In the genomic region with DNA sequence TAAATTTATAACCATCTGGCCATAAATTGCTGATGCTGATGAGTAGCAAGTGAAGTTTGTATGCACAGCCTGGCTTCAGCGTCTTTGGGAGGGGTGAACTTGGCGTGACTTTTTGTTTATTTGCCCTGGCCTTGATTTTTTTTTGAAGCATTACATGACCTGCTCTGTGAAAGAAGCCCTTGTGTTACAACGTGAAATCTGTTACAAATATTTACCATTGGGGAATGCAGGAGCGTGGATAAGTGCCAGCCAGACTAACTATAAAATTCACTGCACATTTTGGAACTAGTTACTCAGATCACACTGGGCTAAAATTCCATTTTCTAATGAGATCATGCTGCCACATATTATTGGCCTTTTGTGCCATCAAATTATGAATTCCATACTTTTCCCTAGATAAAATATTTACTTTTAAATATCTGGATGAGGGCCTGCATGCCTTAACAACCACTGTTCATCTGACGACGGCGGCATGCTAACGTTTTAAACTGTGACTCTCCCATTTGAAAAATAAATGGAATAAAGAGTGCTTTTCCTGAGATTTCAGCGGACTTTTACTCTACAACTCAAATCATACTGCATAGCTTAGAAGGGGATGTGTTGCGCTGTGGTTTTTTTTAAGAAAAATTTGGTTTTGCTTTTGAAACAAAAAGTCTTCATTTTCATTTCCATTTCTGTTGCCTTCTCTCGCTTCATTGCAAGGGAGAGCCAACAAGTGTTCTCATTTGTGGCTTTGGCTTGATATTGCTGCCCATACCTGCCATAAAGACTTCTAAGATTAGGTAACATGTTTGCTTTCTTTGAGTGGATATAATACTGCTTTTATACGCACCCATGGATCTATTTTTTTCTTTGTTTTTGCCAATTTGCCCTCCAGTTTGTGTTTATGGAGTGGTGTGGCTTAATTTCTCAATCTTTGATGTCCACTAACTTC, we compare ENCODE assay signal across 12 cellular contexts.
DNase-seq lines count a peak whose midpoint lies in the region; TF ChIP-seq lines count a peak whose summit lies in the region.
"Had no signal": no experiment of that assay in that cellular context is flagged by ENCODE, and none has a peak within 500 bp of the region (broad histone marks: within the 10 kb centered on the region; RNA-seq: fewer than 3 reads in every experiment).

No MANE protein-coding gene starts in this region.

- intact Hi-C loops in stomach (cut with DNase I; ENCODE audit: low total_unique reads) = no loop called here

- no peak for TF ChIP-seq CTCF in fibroblast of pulmonary artery (IDR thresholded peaks at IDR 0.05; ENCODE audit: low read length, missing control alignments)
- TF ChIP-seq CTCF in stomach (IDR thresholded peaks at IDR 0.05) = no peak

- no peak for TF ChIP-seq EP300 in stomach (IDR thresholded peaks at IDR 0.05)

- H3K4me1 ChIP-seq in stomach = peaks cover 0 to 16% (median 7%) of the 10 kb centered on the region in 4 donors
- H3K4me1 ChIP-seq in Karpas-422 (ENCODE audit: low read length) = no peaks in the 10 kb centered on the region

- DNase-seq in NCI-H1417 (lab: John Stamatoyannopoulos, UW) = peak in 2 of 3 experiments; percentile 19 to 31
- no peak for DNase-seq in NCI-H1417 treated with DMSO at 0.1 percent for 48 hours (lab: John Stamatoyannopoulos, UW)
- peak; percentile 6 for DNase-seq in NCI-H774 (lab: John Stamatoyannopoulos, UW)
- DNase-seq in fibroblast of pulmonary artery (ENCODE audit: low read depth) = peak; percentile 16
- DNase-seq in stomach = peak; percentile 28
- no peak for DNase-seq in NCI-H2029 (lab: John Stamatoyannopoulos, UW)
- no peak for DNase-seq in Karpas-422
- DNase-seq in putamen (ENCODE audit: low spot score) = no peak
- DNase-seq: activated effector memory CD4-positive, alpha-beta T cell treated with anti-CD3 and anti-CD28 coated beads, Interleukin-2, amount 50 U/mL, for 16 hours; Kasumi-1; stimulated activated CD4-positive, alpha-beta T cell treated with anti-CD3 and anti-CD28 coated beads, Interleukin-4, amount 100 ng/mL, for 4 hours had no signal

- H3K4me3 ChIP-seq in fibroblast of pulmonary artery (replicated peaks; ENCODE audit: low read depth, low read length) (no peak overlapping the region), stomach (no peak overlapping the region), Karpas-422 (ENCODE audit: low read length) (no peak overlapping the region)

- no peaks in the 10 kb centered on the region for H3K27me3 ChIP-seq in stomach
- no peaks in the 10 kb centered on the region for H3K27me3 ChIP-seq in Karpas-422 (ENCODE audit: low read length)
- H3K27me3 ChIP-seq: tibial nerve had no signal

- no peak overlapping the region for H3K9ac ChIP-seq in Karpas-422 (ENCODE audit: low read length)

- no peaks in the 10 kb centered on the region for H3K9me2 ChIP-seq in Karpas-422 (replicated peaks; ENCODE audit: insufficient read depth, low read length)

- H3K36me3 ChIP-seq in stomach (no peaks in the 10 kb centered on the region), Karpas-422 (ENCODE audit: insufficient read depth, low read length) (no peaks in the 10 kb centered on the region)
- H3K36me3 ChIP-seq: tibial nerve had no signal

- no peaks in the 10 kb centered on the region for H3K79me2 ChIP-seq in Karpas-422 (ENCODE audit: low read length)

- H3K9me3 ChIP-seq in stomach (no peaks in the 10 kb centered on the region), Karpas-422 (ENCODE audit: low read length) (peaks cover 23% of the 10 kb centered on the region; the same call in 1 of the 2 replicates)
- H3K9me3 ChIP-seq: tibial nerve had no signal

- peak overlapping the region in 1 of 5 donors; percentile 43 for H3K27ac ChIP-seq in stomach
- H3K27ac ChIP-seq in Karpas-422 (ENCODE audit: low read length) = no peak overlapping the region
- H3K27ac ChIP-seq: tibial nerve had no signal

- H2AFZ ChIP-seq in Karpas-422 (ENCODE audit: low read length) = no peak overlapping the region

- TF ChIP-seq POLR2A in stomach (IDR thresholded peaks at IDR 0.05) = no peak

- H3K4me2 ChIP-seq in Karpas-422 (ENCODE audit: low read depth, low read length, poor library complexity, severe bottlenecking) = no peak overlapping the region

- no peaks in the 10 kb centered on the region for H4K20me1 ChIP-seq in Karpas-422 (ENCODE audit: insufficient read depth, low read depth, low read length)

- 26 to 45% (median 36%) methylated on average over 12 of the region's 12 CpGs for WGBS in stomach, 5 donors

Comparison
In these comparisons a context has a peak if more than half of its experiments do, and no peak if none do; other contexts are left out.
1. DNase-seq: peak in NCI-H1417 (2 of 3), NCI-H774 (single experiment), fibroblast of pulmonary artery (single experiment) and stomach (single experiment); none in NCI-H1417 treated with DMSO at 0.1 percent for 48 hours (single experiment), NCI-H2029 (single experiment), Karpas-422 (single experiment) and putamen (single experiment).